ENCODE assay signal across 11 cellular contexts in the genomic region with DNA sequence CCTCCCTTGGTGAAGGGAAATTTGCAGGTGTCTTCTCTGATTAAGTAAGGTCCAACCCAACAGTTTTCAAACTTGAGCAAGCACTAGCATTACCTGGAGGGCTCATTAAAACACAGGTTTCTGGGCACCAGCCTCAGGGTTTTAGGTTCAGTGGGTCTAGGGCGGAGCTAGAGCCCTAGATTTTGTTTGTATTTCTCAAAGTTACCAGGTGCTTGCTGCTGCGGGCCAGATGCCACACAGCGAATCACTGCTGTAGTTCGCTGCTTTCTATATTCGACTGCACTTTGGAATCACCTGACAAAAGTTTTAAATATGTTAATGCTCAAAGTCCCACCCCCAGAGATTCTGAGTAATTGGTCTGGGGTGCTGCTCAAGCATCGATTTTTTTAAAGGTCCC. TPM values are rescaled to one million over a fixed set of nuclear protein-coding genes. Genes with fewer than 3 reads are reported as not detected.
A peak's percentile ranks its signal among the peaks of the same experiment; 100 is the strongest.
DNase-seq lines count a peak whose midpoint lies in the region; TF ChIP-seq lines count a peak whose summit lies in the region.
"Had no signal": no experiment of that assay in that cellular context is flagged by ENCODE, and none has a peak within 500 bp of the region (broad histone marks: within the 10 kb centered on the region; RNA-seq: fewer than 3 reads in every experiment).

No MANE protein-coding gene starts in this region.

- H3K9me3 ChIP-seq in muscle layer of colon (ENCODE audit: low read length) (no peaks in the 10 kb centered on the region), uterus (no peaks in the 10 kb centered on the region)

- DNase-seq in NCI-H748 (lab: John Stamatoyannopoulos, UW; ENCODE audit: unreplicated experiment), result peak; percentile 16
- no peak for DNase-seq in NCI-H748 treated with DMSO at 0.1 percent for 48 hours (lab: John Stamatoyannopoulos, UW)
- no peak for DNase-seq in fibroblast of mammary gland (ENCODE audit: low read depth)
- no peak for DNase-seq in uterus
- DNase-seq in AG20443 (ENCODE audit: low spot score), result no peak
- no peak for DNase-seq in NCI-H1417 (lab: John Stamatoyannopoulos, UW)
- no peak for DNase-seq in NOMO-1 treated with DMSO at 0.1 percent for 48 hours (lab: John Stamatoyannopoulos, UW; ENCODE audit: unreplicated experiment)
- DNase-seq: activated CD8-positive, alpha-beta memory T cell treated with anti-CD3 and anti-CD28 coated beads, Interleukin-2, amount 50 U/mL, for 48 hours; midbrain; SW 1271 had no signal

- TF ChIP-seq CTCF in fibroblast of mammary gland (conservative IDR thresholded peaks at IDR 0.05; ENCODE audit: control insufficient read depth, insufficient read depth, low read depth, low read length) (no peak), uterus (IDR thresholded peaks at IDR 0.05) (no peak)

- H3K9ac ChIP-seq in muscle layer of colon (ENCODE audit: low read length), result peak overlapping the region; percentile 52

- no peak for TF ChIP-seq POLR2A in uterus (IDR thresholded peaks at IDR 0.05)

- intact Hi-C loops in uterus (cut with DNase I; ENCODE audit: low total_unique reads), result no loop called here

- H3K27me3 ChIP-seq in muscle layer of colon (ENCODE audit: control insufficient read depth in 1 of 2, insufficient read depth in 2 of 2, low read length in 2 of 2), result no peaks in the 10 kb centered on the region
- H3K27me3 ChIP-seq in uterus, result no peaks in the 10 kb centered on the region

- peaks cover 36% of the 10 kb centered on the region for H3K4me1 ChIP-seq in muscle layer of colon (ENCODE audit: insufficient read depth, low read length)
- peaks cover 0 to 6% of the 10 kb centered on the region in 2 donors for H3K4me1 ChIP-seq in uterus

- H3K36me3 ChIP-seq in muscle layer of colon (ENCODE audit: insufficient read depth, low read length) (no peaks in the 10 kb centered on the region), uterus (no peaks in the 10 kb centered on the region)

- H3K27ac ChIP-seq in muscle layer of colon (ENCODE audit: low read depth, low read length) (peak overlapping the region; percentile 12), uterus (peak overlapping the region; percentile 76 to 79)

- H3K4me3 ChIP-seq in fibroblast of mammary gland (ENCODE audit: control insufficient read depth, low read depth, low read length), result peak overlapping the region; percentile 67
- peak overlapping the region; percentile 47 to 78 for H3K4me3 ChIP-seq in muscle layer of colon (ENCODE audit: low read depth in 1 of 2, low read length in 2 of 2)
- H3K4me3 ChIP-seq in uterus, result peak overlapping the region; percentile 48 to 51

RNA-seq across cellular contexts. Expression of a gene that starts 0.8 kb away (rescaled TPM):
- total RNA-seq in uterus, result 100 to 1,000 TPM in 1 of 4 donors, 10 to 100 TPM in 1, 1 to 10 TPM in 2; 2.4 to 135 (median 18.4) TPM
